ENCODE assay signal across 27 cellular contexts in genomic region chr13:54091884-54092283, GRCh38.
"Had no signal": no experiment of that assay in that cellular context is flagged by ENCODE, and none has a peak within 500 bp of the region (broad histone marks: within the 10 kb centered on the region; RNA-seq: fewer than 3 reads in every experiment).

No MANE protein-coding gene starts in this region.

- H2AFZ ChIP-seq: hepatocyte, parathyroid adenoma had no signal

- H3K27me3 ChIP-seq: heart right ventricle, hepatocyte, neutrophil, right atrium auricular region, suprapubic skin, tibial artery, upper lobe of right lung had no signal

- FAIRE-seq: urothelium cell line had no signal

- H3K36me3 ChIP-seq: heart right ventricle, lower lobe of right lung, neutrophil, right atrium auricular region, suprapubic skin, thoracic aorta, tibial artery, upper lobe of right lung had no signal

- ATAC-seq: heart right ventricle; left cardiac atrium; left lobe of liver; natural killer cell; sciatic nerve; stimulated activated effector memory CD8-positive, alpha-beta T cell treated with anti-CD3 and anti-CD28 coated beads, Interleukin-12 subunit alpha, Interleukin-12 subunit beta, amount 100 ng/mL, for 72 hours had no signal

- H3K4me3 ChIP-seq: heart right ventricle, hepatocyte, lower lobe of right lung, right atrium auricular region, skin epidermis, suprapubic skin, thoracic aorta, tibial artery, upper lobe of right lung had no signal

- H3K4me1 ChIP-seq: heart right ventricle, lower lobe of right lung, parathyroid adenoma, right atrium auricular region, suprapubic skin, tibial artery, upper lobe of right lung had no signal

- H3K27ac ChIP-seq: heart right ventricle, hepatocyte, lower lobe of right lung, neutrophil, parathyroid adenoma, right atrium auricular region, skin epidermis, suprapubic skin, thoracic aorta, tibial artery, upper lobe of right lung had no signal

- DNase-seq: heart right ventricle; islet precursor cell; kidney glomerular epithelial cell; left cardiac atrium; lower lobe of right lung; mammary epithelial cell; mesendoderm; naive B cell; natural killer cell; nephron progenitor cell; occipital lobe; stimulated activated CD4-positive, alpha-beta T cell treated with anti-CD3 and anti-CD28 coated beads, Interleukin-4, amount 100 ng/mL, for 24 hours; stimulated activated naive CD4-positive, alpha-beta T cell; tibial artery; trophoblast cell; upper lobe of right lung had no signal

- H3K9ac ChIP-seq: parathyroid adenoma had no signal

- H3K9me3 ChIP-seq: lower lobe of right lung, neutrophil, thoracic aorta, tibial artery, upper lobe of right lung had no signal
